ENCODE assay signal across 8 cellular contexts in the genomic region with DNA sequence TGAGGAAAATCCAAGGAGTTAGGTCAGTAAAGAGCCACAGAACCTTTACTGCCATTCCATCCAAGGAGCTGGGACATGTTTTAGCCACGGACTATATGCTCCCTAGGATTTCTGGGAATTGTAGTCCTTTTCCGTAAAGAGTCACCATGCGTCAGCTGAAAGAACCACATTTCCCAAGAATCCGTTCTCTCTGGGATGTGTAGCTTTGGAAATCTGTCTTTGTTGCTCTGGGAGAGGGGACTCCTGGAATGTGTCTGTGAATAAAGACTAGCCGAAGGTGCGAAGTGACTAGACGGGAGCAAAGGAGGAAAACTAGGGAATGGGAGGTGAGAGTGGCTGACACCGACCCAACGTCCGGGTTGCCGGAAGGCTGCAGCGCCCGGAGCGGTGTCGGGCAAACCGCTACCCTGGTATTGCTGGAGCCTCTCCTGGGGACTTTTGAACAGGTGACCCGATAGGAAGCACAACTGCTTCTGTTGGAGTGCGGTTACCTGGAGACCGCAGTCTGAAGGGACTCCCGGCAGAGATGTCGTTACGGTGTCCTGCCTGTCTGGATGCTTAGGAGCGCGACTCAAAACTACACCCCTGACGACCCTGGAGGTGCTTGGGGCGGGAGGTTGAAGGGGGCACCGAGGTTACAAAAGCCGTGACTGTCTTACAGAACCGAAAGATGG. TPM values are rescaled to one million over a fixed set of nuclear protein-coding genes. Genes with fewer than 3 reads are reported as not detected.
A peak's percentile ranks its signal among the peaks of the same experiment; 100 is the strongest.
DNase-seq lines count a peak whose midpoint lies in the region; ATAC-seq and TF ChIP-seq lines count a peak whose summit lies in the region.

A gene with protein sequence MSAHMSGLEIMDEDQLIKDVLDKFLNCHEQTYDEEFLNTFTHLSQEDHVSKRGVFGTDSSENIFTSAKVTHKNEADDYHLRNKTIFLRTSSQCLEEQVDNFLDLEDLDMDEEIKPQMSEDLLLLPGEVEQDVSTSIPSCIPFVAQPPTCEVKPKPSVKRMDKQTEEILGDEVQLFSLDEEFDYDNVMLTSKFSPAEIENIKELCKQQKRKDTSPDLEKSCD (plus strand): TSS at position 187 of the 674 bp plus-strand sequence. CDS start 15,602 bp downstream, outside the sequence.

- H3K9me3 ChIP-seq in MG63 (no peaks in the 10 kb centered on the region), right cardiac atrium (ENCODE audit: control insufficient read depth, low read length) (no peaks in the 10 kb centered on the region), parathyroid adenoma (ENCODE audit: control insufficient read depth, low read length) (no peaks in the 10 kb centered on the region)

- under 1% methylated on average over 29 of the region's 29 CpGs for whole genome bisulfite sequencing in right cardiac atrium

- ATAC-seq in right cardiac atrium = peak; percentile 100

- peak within 1 kb of the TSS; percentile 60 for H3K4me2 ChIP-seq in parathyroid adenoma (ENCODE audit: low read length)

- intact Hi-C loops in right cardiac atrium (cut with DNase I) = no loop called here

- H2AFZ ChIP-seq in parathyroid adenoma = peak within 1 kb of the TSS; percentile 94

- peak; percentile 89 for DNase-seq in DMS53 treated with DMSO at 0.1 percent for 48 hours (lab: John Stamatoyannopoulos, UW; ENCODE audit: unreplicated experiment)
- peak; percentile 13 for DNase-seq in GOT3 (lab: John Stamatoyannopoulos, UW)
- peak; percentile 42 for DNase-seq in MG63
- peak; percentile 94 for DNase-seq in SHP77 treated with DMSO at 0.1 percent for 48 hours (lab: John Stamatoyannopoulos, UW)
- DNase-seq in astrocyte of the spinal cord (ENCODE audit: low read depth, low spot score) = peak; percentile 92
- peak; percentile 12 to 49 (median 46) for DNase-seq in right cardiac atrium
- no peak for DNase-seq in NAMALWA (ENCODE audit: low spot score)

- H3K4me1 ChIP-seq in right cardiac atrium (ENCODE audit: control insufficient read depth, insufficient read depth, low read length) = no peaks in the 10 kb centered on the region
- H3K4me1 ChIP-seq in parathyroid adenoma = peaks cover 2% of the 10 kb centered on the region

- H3K27ac ChIP-seq in right cardiac atrium (ENCODE audit: low read length) (peak within 1 kb of the TSS; percentile 34), parathyroid adenoma (peak within 1 kb of the TSS; percentile 59)

- TF ChIP-seq CTCF in astrocyte of the spinal cord (IDR thresholded peaks at IDR 0.05; ENCODE audit: low read depth, low read length) = no peak
- TF ChIP-seq CTCF in parathyroid adenoma (IDR thresholded peaks at IDR 0.05) = no peak

- H3K79me2 ChIP-seq in parathyroid adenoma = no peaks in the 10 kb centered on the region

- in situ Hi-C loops in astrocyte of the spinal cord (cut with HindIII; ENCODE audit: low sequenced_read_pairs) = no loop called here

- H3K9ac ChIP-seq in parathyroid adenoma = no peak within 1 kb of the TSS

- no peaks in the 10 kb centered on the region for H3K36me3 ChIP-seq in MG63
- no peaks in the 10 kb centered on the region for H3K36me3 ChIP-seq in parathyroid adenoma (ENCODE audit: control insufficient read depth, insufficient read depth, low read length)

- peaks cover 11% of the 10 kb centered on the region; the same call in 1 of the 2 replicates for H3K27me3 ChIP-seq in MG63
- no peaks in the 10 kb centered on the region for H3K27me3 ChIP-seq in right cardiac atrium (ENCODE audit: control insufficient read depth, insufficient read depth)
- H3K27me3 ChIP-seq in parathyroid adenoma (ENCODE audit: control insufficient read depth, insufficient read depth, low read length) = no peaks in the 10 kb centered on the region

- peak within 1 kb of the TSS; percentile 85 for H3K4me3 ChIP-seq in MG63
- H3K4me3 ChIP-seq in astrocyte of the spinal cord (ENCODE audit: low read depth, low read length) = peak within 1 kb of the TSS; percentile 79
- peak within 1 kb of the TSS; percentile 85 for H3K4me3 ChIP-seq in right cardiac atrium (ENCODE audit: low read length)
- H3K4me3 ChIP-seq in parathyroid adenoma (ENCODE audit: low read depth, low read length) = peak within 1 kb of the TSS; percentile 88

RNA-seq across cellular contexts. Expression of the gene that starts here (rescaled TPM):
- 20.3 and 39.3 TPM in 2 replicates for total RNA-seq in MG63 (2014; rRNA removed; shearing (Covaris generic); ENCODE audit: low replicate concordance)
- 10 to 100 TPM; 28.3 to 43.7 (median 39.5) TPM for total RNA-seq in right cardiac atrium
- 89.2 TPM for polyA plus RNA-seq in right cardiac atrium
